In the genomic region with DNA sequence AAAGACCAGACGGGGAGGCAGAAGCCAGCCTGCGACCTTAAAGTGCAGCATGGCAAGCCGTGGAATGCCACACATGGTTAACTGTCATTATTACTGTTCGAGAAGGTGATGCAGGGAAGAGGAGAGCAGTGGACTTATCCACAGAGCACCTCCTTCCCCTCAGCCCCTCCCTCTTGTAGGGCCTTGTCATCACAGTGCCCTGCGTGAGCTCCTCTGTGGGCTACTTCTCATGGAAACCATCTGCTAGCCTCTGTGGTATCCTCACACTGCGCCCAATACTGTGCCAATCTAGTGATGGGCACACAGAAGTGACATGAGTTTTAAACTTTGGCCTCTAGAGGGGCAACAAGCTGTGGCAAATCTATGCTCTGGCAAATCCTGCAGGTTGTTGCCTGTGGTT, we compare ENCODE assay signal across 14 cellular contexts. TPM values are rescaled to one million over a fixed set of nuclear protein-coding genes. Genes with fewer than 3 reads are reported as not detected.
DNase-seq lines count a peak whose midpoint lies in the region; ATAC-seq, FAIRE-seq and TF ChIP-seq lines count a peak whose summit lies in the region.
"Had no signal": no experiment of that assay in that cellular context is flagged by ENCODE, and none has a peak within 500 bp of the region (broad histone marks: within the 10 kb centered on the region; RNA-seq: fewer than 3 reads in every experiment).

No MANE protein-coding gene starts in this region.

- TF ChIP-seq CTCF in bronchial epithelial cell (IDR thresholded peaks at IDR 0.05; ENCODE audit: insufficient read depth, low read length, severe bottlenecking) (no peak), stomach (IDR thresholded peaks at IDR 0.05) (no peak)

- no peak for ATAC-seq in stimulated activated naive B cell treated with anti-CD40 and anti-IgM and Interleukin-4, amounts not matched to agents 10 μg/mL and 1 μg/mL and 100 μg/mL, for 72 hours (replicated peaks)
- ATAC-seq: PC-3 had no signal

- H3K27ac ChIP-seq in stomach = no peak overlapping the region

- TF ChIP-seq EP300 in stomach (IDR thresholded peaks at IDR 0.05) = no peak

- peak; percentile 13 for FAIRE-seq in bronchial epithelial cell (lab: Jason Lieb, UNC)

- H3K9me3 Mint-ChIP-seq in stimulated activated naive B cell treated with anti-CD40 and anti-IgM and Interleukin-4, amounts not matched to agents 10 μg/mL and 1 μg/mL and 100 μg/mL, for 72 hours = no peaks in the 10 kb centered on the region

- DNase-seq in activated effector memory CD4-positive, alpha-beta T cell treated with anti-CD3 and anti-CD28 coated beads, Interleukin-2, amount 50 U/mL, for 16 hours = peak; percentile 75
- DNase-seq in activated effector memory CD4-positive, alpha-beta T cell treated with Interleukin-2 at 50 U/mL for 16 hours = no peak
- DNase-seq in T-helper 22 cell (ENCODE audit: low read depth) = peak; percentile 11
- DNase-seq in bronchial epithelial cell (ENCODE audit: low read depth) = no peak
- DNase-seq in stimulated activated naive B cell treated with anti-CD40 and anti-IgM and Interleukin-4, amounts not matched to agents 10 μg/mL and 1 μg/mL and 100 μg/mL, for 72 hours = no peak
- DNase-seq in DMS53 (lab: John Stamatoyannopoulos, UW) = no peak
- DNase-seq in stomach = no peak
- no peak for DNase-seq in MG63
- DNase-seq: Kasumi-1, mesendoderm, NCI-H2171, PC-3 had no signal

- intact Hi-C loops in stomach (cut with DNase I; ENCODE audit: low total_unique reads) = no loop called here

- H3K36me3 Mint-ChIP-seq in stimulated activated naive B cell treated with anti-CD40 and anti-IgM and Interleukin-4, amounts not matched to agents 10 μg/mL and 1 μg/mL and 100 μg/mL, for 72 hours = peaks cover 8 to 9% of the 10 kb centered on the region in 2 donors

- peak overlapping the region; percentile 88 to 89 for H3K4me3 Mint-ChIP-seq in stimulated activated naive B cell treated with anti-CD40 and anti-IgM and Interleukin-4, amounts not matched to agents 10 μg/mL and 1 μg/mL and 100 μg/mL, for 72 hours

- 81 to 90% (median 82%) methylated on average over 6 of the region's 6 CpGs for WGBS in stomach, 5 donors

- peaks cover 27 to 46% of the 10 kb centered on the region in 2 donors for H3K4me1 Mint-ChIP-seq in stimulated activated naive B cell treated with anti-CD40 and anti-IgM and Interleukin-4, amounts not matched to agents 10 μg/mL and 1 μg/mL and 100 μg/mL, for 72 hours

- peak overlapping the region; percentile 78 for H3K27ac Mint-ChIP-seq in stimulated activated naive B cell treated with anti-CD40 and anti-IgM and Interleukin-4, amounts not matched to agents 10 μg/mL and 1 μg/mL and 100 μg/mL, for 72 hours
- H3K27ac Mint-ChIP-seq: progenitor cell of endocrine pancreas had no signal

- H3K27me3 ChIP-seq in bronchial epithelial cell (ENCODE audit: control insufficient read depth, insufficient read depth, low read length) (no peaks in the 10 kb centered on the region), stomach (peaks cover 0 to 3% (median 0%) of the 10 kb centered on the region in 3 donors), MG63 (no peaks in the 10 kb centered on the region)
- H3K27me3 ChIP-seq: tibial nerve had no signal

- H3K9me3 ChIP-seq in stomach = no peaks in the 10 kb centered on the region
- no peaks in the 10 kb centered on the region for H3K9me3 ChIP-seq in MG63
- H3K9me3 ChIP-seq: tibial nerve had no signal

- TF ChIP-seq POLR2A in stomach (IDR thresholded peaks at IDR 0.05) = no peak

- no peaks in the 10 kb centered on the region for H3K27me3 Mint-ChIP-seq in stimulated activated naive B cell treated with anti-CD40 and anti-IgM and Interleukin-4, amounts not matched to agents 10 μg/mL and 1 μg/mL and 100 μg/mL, for 72 hours

- peaks cover 0 to 12% (median 0%) of the 10 kb centered on the region in 4 donors for H3K4me1 ChIP-seq in stomach

- H3K4me3 ChIP-seq in bronchial epithelial cell (ENCODE audit: low read depth, low read length) (no peak overlapping the region), stomach (no peak overlapping the region), MG63 (no peak overlapping the region)

- H3K36me3 ChIP-seq in bronchial epithelial cell (ENCODE audit: control insufficient read depth, insufficient read depth, low read length) (no peaks in the 10 kb centered on the region), stomach (no peaks in the 10 kb centered on the region), MG63 (no peaks in the 10 kb centered on the region)
- H3K36me3 ChIP-seq: tibial nerve had no signal

RNA-seq across cellular contexts. Expression of a gene that starts 18.2 kb away (rescaled TPM):
- total RNA-seq in bronchial epithelial cell (5.4 and 6.1 TPM in 2 replicates), stomach (10 to 100 TPM in 2 of 5 donors, 1 to 10 TPM in 2, not detected in 1; 4.9 to 16.5 (median 12.1) TPM)
- polyA plus RNA-seq in stomach = 1 to 10 TPM in 2 of 3 donors, not detected in 1; 1.6 to 2.5 TPM
- total RNA-seq in MG63 (2014; rRNA removed; shearing (Covaris generic); ENCODE audit: low replicate concordance) = 2.7 and 14.0 TPM in 2 replicates

RNA-seq across cellular contexts. Expression of a gene that starts 50.6 kb away (rescaled TPM):
- 44.2 and 66.4 TPM in 2 replicates for total RNA-seq in bronchial epithelial cell
- 100 to 1,000 TPM in 1 of 5 donors, 10 to 100 TPM in 4; 41.3 to 159 (median 91.7) TPM for total RNA-seq in stomach
- 10 to 100 TPM; 12.2 to 48.7 (median 29.8) TPM for polyA plus RNA-seq in stomach
- total RNA-seq in MG63 (2014; rRNA removed; shearing (Covaris generic); ENCODE audit: low replicate concordance) = 15.0 and 26.5 TPM in 2 replicates

Comparison
In these comparisons a context has a peak if more than half of its experiments do, and no peak if none do; other contexts are left out.
1. DNase-seq: peak in activated effector memory CD4-positive, alpha-beta T cell treated with anti-CD3 and anti-CD28 coated beads, Interleukin-2, amount 50 U/mL, for 16 hours (single experiment) and T-helper 22 cell (single experiment); none in activated effector memory CD4-positive, alpha-beta T cell treated with Interleukin-2 at 50 U/mL for 16 hours (single experiment), bronchial epithelial cell (single experiment), stimulated activated naive B cell treated with anti-CD40 and anti-IgM and Interleukin-4, amounts not matched to agents 10 μg/mL and 1 μg/mL and 100 μg/mL, for 72 hours (single experiment), DMS53 (single experiment), stomach (single experiment) and MG63 (single experiment).